In genomic region chr7:103279963-103280802, GRCh38 we compare ENCODE assay signal across 8 cellular contexts. TPM values are rescaled to one million over a fixed set of nuclear protein-coding genes. Genes with fewer than 3 reads are reported as not detected.
A peak's percentile ranks its signal among the peaks of the same experiment; 100 is the strongest.
DNase-seq lines count a peak whose midpoint lies in the region; ATAC-seq and TF ChIP-seq lines count a peak whose summit lies in the region.
"Not testable (repeated sequence)": the region's sequence is repeated elsewhere in the genome, so short reads cannot be mapped to it uniquely, and the experiment has no call there.

No MANE protein-coding gene starts in this region.

- H3K9ac ChIP-seq in mucosa of rectum (ENCODE audit: low read depth in 1 of 2, low read length in 2 of 2), result peak overlapping the region in 1 of 2 donors; percentile 43

- H3K27me3 ChIP-seq in mucosa of rectum (ENCODE audit: control insufficient read depth in 2 of 2, insufficient read depth in 2 of 2, low read length in 2 of 2), result not testable (repeated sequence)

- H3K27ac ChIP-seq in mucosa of rectum (ENCODE audit: low read depth in 2 of 2, low read length in 2 of 2), result not testable (repeated sequence)

- H3K36me3 ChIP-seq in mucosa of rectum (ENCODE audit: control insufficient read depth in 2 of 2, insufficient read depth in 2 of 2, low read length in 2 of 2), result not testable (repeated sequence)

- ATAC-seq in GM21717 (IDR thresholded peaks at IDR 0.05; ENCODE audit: unreplicated experiment), result peak; percentile 97

- DNase-seq in DMS53 (lab: John Stamatoyannopoulos, UW) (peak; percentile 91), HuH-7.5 (ENCODE audit: low spot score) (peak; percentile 28), OCI-M1 (lab: John Stamatoyannopoulos, UW) (peak; percentile 67)
- peak; percentile 88 for DNase-seq in activated T-cell treated with anti-CD3 and anti-CD28 coated beads, Interleukin-2, amount 50 U/mL, for 1 hour
- not testable (repeated sequence) for DNase-seq in epithelial cell of proximal tubule (ENCODE audit: low read depth)
- DNase-seq in stimulated activated CD8-positive, alpha-beta memory T cell treated with anti-CD3 and anti-CD28 coated beads, Interleukin-2, amount 100 ng/mL, for 1 hour (ENCODE audit: low read depth in 2 of 2), result peak; percentile 79

- H3K9me3 ChIP-seq in mucosa of rectum (ENCODE audit: control insufficient read depth in 2 of 2, low read length in 2 of 2), result not testable (repeated sequence)

- not testable (repeated sequence) for TF ChIP-seq CTCF in epithelial cell of proximal tubule (conservative IDR thresholded peaks at IDR 0.05; ENCODE audit: low read depth, low read length)

- not testable (repeated sequence) for H3K4me1 ChIP-seq in mucosa of rectum (ENCODE audit: control insufficient read depth in 2 of 2, insufficient read depth in 2 of 2, low read length in 2 of 2)

- peak overlapping the region; percentile 79 for H3K4me3 ChIP-seq in epithelial cell of proximal tubule (ENCODE audit: low read depth, low read length)
- H3K4me3 ChIP-seq in mucosa of rectum (ENCODE audit: low read length in 2 of 2), result peak overlapping the region; percentile 57 to 65

RNA-seq across cellular contexts. Expression of gene PMPCB, which starts 17.1 kb away (rescaled TPM):
- total RNA-seq in epithelial cell of proximal tubule, result 55.2 and 59.9 TPM in 2 replicates
